Comparison of ENCODE assay signal across 27 cellular contexts in genomic region chr11:78218707-78219492, GRCh38. TPM values are rescaled to one million over a fixed set of nuclear protein-coding genes. Genes with fewer than 3 reads are reported as not detected.
DNase-seq lines count a peak whose midpoint lies in the region; ATAC-seq and TF ChIP-seq lines count a peak whose summit lies in the region.
"Had no signal": no experiment of that assay in that cellular context is flagged by ENCODE, and none has a peak within 500 bp of the region (broad histone marks: within the 10 kb centered on the region; RNA-seq: fewer than 3 reads in every experiment).

No MANE protein-coding gene starts in this region.

- peaks cover 21% of the 10 kb centered on the region for H3K4me1 Mint-ChIP-seq in T-helper 1 cell treated with Interleukin-12 subunit alpha and Interleukin-12 subunit beta and Interleukin-4 antibody, amounts not matched to agents 30 μg/mL and 1 μg/mL, for 36 hours (ENCODE audit: low read depth)
- H3K4me1 Mint-ChIP-seq: central memory CD8-positive, alpha-beta T cell had no signal

- no peak overlapping the region for H3K4me3 Mint-ChIP-seq in T-helper 1 cell treated with Interleukin-12 subunit alpha and Interleukin-12 subunit beta and Interleukin-4 antibody, amounts not matched to agents 30 μg/mL and 1 μg/mL, for 36 hours
- H3K4me3 Mint-ChIP-seq: activated naive CD8-positive, alpha-beta T cell treated with anti-CD3 and anti-CD28 coated beads, Interleukin-2, amount 50 U/mL, for 24 hours; central memory CD8-positive, alpha-beta T cell; naive thymus-derived CD8-positive, alpha-beta T cell had no signal

- intact Hi-C loops in spleen (cut with DNase I; ENCODE audit: low total_unique reads): no loop called here

- no peaks in the 10 kb centered on the region for H3K9me3 ChIP-seq in DND-41 (ENCODE audit: insufficient read depth, low read length, severe bottlenecking)
- no peaks in the 10 kb centered on the region for H3K9me3 ChIP-seq in spleen
- H3K9me3 ChIP-seq: SJSA1, upper lobe of right lung had no signal

- H3K79me2 ChIP-seq in DND-41 (ENCODE audit: insufficient read depth, low read length): peaks cover 9% of the 10 kb centered on the region

- no peaks in the 10 kb centered on the region for H3K9me3 Mint-ChIP-seq in T-helper 1 cell treated with Interleukin-12 subunit alpha and Interleukin-12 subunit beta and Interleukin-4 antibody, amounts not matched to agents 30 μg/mL and 1 μg/mL, for 36 hours
- H3K9me3 Mint-ChIP-seq: activated naive CD8-positive, alpha-beta T cell treated with anti-CD3 and anti-CD28 coated beads, Interleukin-2, amount 50 U/mL, for 24 hours; central memory CD8-positive, alpha-beta T cell; naive thymus-derived CD8-positive, alpha-beta T cell had no signal

- H3K4me1 ChIP-seq in DND-41 (ENCODE audit: insufficient read depth, low read length) (peaks cover 20% of the 10 kb centered on the region), spleen (peaks cover 0 to 13% (median 6%) of the 10 kb centered on the region in 6 donors)
- H3K4me1 ChIP-seq: SJSA1, upper lobe of right lung had no signal

- H3K27me3 Mint-ChIP-seq in T-helper 1 cell treated with Interleukin-12 subunit alpha and Interleukin-12 subunit beta and Interleukin-4 antibody, amounts not matched to agents 30 μg/mL and 1 μg/mL, for 36 hours (ENCODE audit: low read depth): no peaks in the 10 kb centered on the region
- H3K27me3 Mint-ChIP-seq: activated naive CD8-positive, alpha-beta T cell treated with anti-CD3 and anti-CD28 coated beads, Interleukin-2, amount 50 U/mL, for 24 hours; central memory CD8-positive, alpha-beta T cell; naive thymus-derived CD8-positive, alpha-beta T cell had no signal

- DNase-seq in T-helper 1 cell: no peak
- DNase-seq in DND-41: no peak
- peak; percentile 15 for DNase-seq in ecto neural progenitor cell (ENCODE audit: low spot score)
- DNase-seq in spleen: peak; percentile 11
- no peak for DNase-seq in NCI-H146 (lab: John Stamatoyannopoulos, UW)
- DNase-seq: activated CD4-positive, alpha-beta T cell treated with anti-CD3 and anti-CD28 coated beads for 1 hour; activated naive CD8-positive, alpha-beta T cell treated with anti-CD3 and anti-CD28 coated beads, Interleukin-2, amount 50 U/mL, for 24 hours; glutamatergic neuron; Karpas-422; MV-4-11; naive thymus-derived CD8-positive, alpha-beta T cell; NCI-H1436 treated with DMSO at 0.1 percent for 48 hours; NCI-H2107; NCI-H446; NCI-H774; RPMI8226; small intestine; stimulated activated CD4-positive, alpha-beta T cell treated with anti-CD3 and anti-CD28 coated beads, Interleukin-1b, Interleukin-23, amount 100 ng/mL, for 48 hours; upper lobe of right lung had no signal

- TF ChIP-seq POLR2A in spleen (IDR thresholded peaks at IDR 0.05): no peak

- H4K20me1 ChIP-seq in DND-41 (ENCODE audit: insufficient read depth, low read length): no peaks in the 10 kb centered on the region

- H3K36me3 Mint-ChIP-seq in T-helper 1 cell treated with Interleukin-12 subunit alpha and Interleukin-12 subunit beta and Interleukin-4 antibody, amounts not matched to agents 30 μg/mL and 1 μg/mL, for 36 hours (ENCODE audit: low read depth): peaks cover 57% of the 10 kb centered on the region

- no peak overlapping the region for H3K4me2 ChIP-seq in DND-41 (ENCODE audit: insufficient read depth, low read length)

- H3K36me3 ChIP-seq in DND-41 (ENCODE audit: insufficient read depth, low read length) (peaks cover 96% of the 10 kb centered on the region), spleen (peaks cover 0 to 100% (median 58%) of the 10 kb centered on the region in 6 donors)
- H3K36me3 ChIP-seq: SJSA1 had no signal

- H3K27ac ChIP-seq in DND-41 (ENCODE audit: low read length) (peak overlapping the region; percentile 30; the same call in 1 of the 2 replicates), spleen (no peak overlapping the region)
- H3K27ac ChIP-seq: 22Rv1, C4-2B, epithelial cell of prostate, SJSA1, upper lobe of right lung had no signal

- H3K4me3 ChIP-seq in DND-41 (ENCODE audit: low read depth in 1 of 2, low read length in 2 of 2) (no peak overlapping the region), spleen (no peak overlapping the region)
- H3K4me3 ChIP-seq: SJSA1, upper lobe of right lung had no signal

- ATAC-seq in DND-41 (ENCODE audit: insufficient read depth, low read depth) (no peak), GM18867 (IDR thresholded peaks at IDR 0.05; ENCODE audit: unreplicated experiment) (no peak), HG03457 (IDR thresholded peaks at IDR 0.05; ENCODE audit: unreplicated experiment) (no peak)
- ATAC-seq: activated naive CD8-positive, alpha-beta T cell treated with anti-CD3 and anti-CD28 coated beads, Interleukin-2, amount 50 U/mL, for 24 hours; naive thymus-derived CD8-positive, alpha-beta T cell; upper lobe of right lung had no signal

- TF ChIP-seq CTCF in DND-41 (IDR thresholded peaks at IDR 0.05; ENCODE audit: borderline replicate concordance, extremely low read depth, low read length, poor library complexity, severe bottlenecking) (no peak), spleen (IDR thresholded peaks at IDR 0.05 in 8 of 11, conservative IDR thresholded peaks at IDR 0.05 in 3 of 11) (no peak)

- H3K27me3 ChIP-seq in DND-41 (ENCODE audit: insufficient read depth, low read length, poor library complexity) (no peaks in the 10 kb centered on the region), spleen (replicated peaks in 1 of 7) (no peaks in the 10 kb centered on the region)
- H3K27me3 ChIP-seq: SJSA1, upper lobe of right lung had no signal

- H2AFZ ChIP-seq in DND-41 (ENCODE audit: low read depth, low read length): no peak overlapping the region

- no peak overlapping the region for H3K9ac ChIP-seq in DND-41 (ENCODE audit: low read depth, low read length)

- H3K27ac Mint-ChIP-seq in T-helper 1 cell treated with Interleukin-12 subunit alpha and Interleukin-12 subunit beta and Interleukin-4 antibody, amounts not matched to agents 30 μg/mL and 1 μg/mL, for 36 hours: peak overlapping the region; percentile 29
- H3K27ac Mint-ChIP-seq: activated naive CD8-positive, alpha-beta T cell treated with anti-CD3 and anti-CD28 coated beads, Interleukin-2, amount 50 U/mL, for 24 hours had no signal

- 86 to 91% (median 88%) methylated on average over 11 of the region's 11 CpGs for WGBS in spleen, 5 donors

RNA-seq across cellular contexts. Expression of gene USP35, which starts 30.2 kb away (rescaled TPM):
- 1 to 10 TPM; 5.6 to 9.5 (median 6.5) TPM for total RNA-seq in spleen
- polyA plus RNA-seq in spleen: 1 to 10 TPM; 1.6 to 6.5 (median 1.6) TPM

RNA-seq across cellular contexts. Expression of gene KCTD21, which starts 30.5 kb away (rescaled TPM):
- total RNA-seq in spleen: 10 to 100 TPM in 2 of 7 donors, 1 to 10 TPM in 5; 6.0 to 13.6 (median 7.2) TPM
- 1 to 10 TPM; 1.2 to 3.4 (median 1.4) TPM for polyA plus RNA-seq in spleen

Comparison
In these comparisons a context has a peak if more than half of its experiments do, and no peak if none do; other contexts are left out.
1. DNase-seq: peak in ecto neural progenitor cell (single experiment) and spleen (single experiment); none in T-helper 1 cell (0 of 5), DND-41 (single experiment) and NCI-H146 (single experiment).